In the genomic region with DNA sequence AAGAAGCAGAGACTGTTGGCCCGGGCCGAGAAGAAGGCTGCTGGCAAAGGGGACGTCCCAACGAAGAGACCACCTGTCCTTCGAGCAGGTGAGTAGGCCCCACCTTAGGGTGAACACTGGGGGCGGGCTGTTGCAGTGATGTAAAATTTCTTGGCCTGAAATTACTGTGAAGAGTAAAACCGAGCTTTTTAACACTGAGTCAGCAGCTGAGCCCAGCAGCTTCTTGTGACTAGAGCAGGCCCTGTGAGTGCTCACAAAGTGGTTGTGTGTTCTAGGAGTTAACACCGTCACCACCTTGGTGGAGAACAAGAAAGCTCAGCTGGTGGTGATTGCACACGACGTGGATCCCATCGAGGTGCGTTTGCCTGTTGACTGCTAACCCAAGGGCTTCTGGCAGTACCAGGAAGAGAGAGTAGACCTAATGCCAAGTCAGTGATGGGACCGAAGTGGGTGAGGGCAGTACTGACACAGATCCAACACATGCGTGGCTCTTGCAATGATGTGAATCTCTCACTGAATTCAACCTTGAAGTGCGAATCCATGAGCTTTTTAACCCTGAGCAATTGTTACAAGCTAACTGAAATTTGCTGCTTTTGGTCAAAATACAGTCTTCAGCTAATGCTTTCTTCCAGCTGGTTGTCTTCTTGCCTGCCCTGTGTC, we compare ENCODE assay signal across 10 cellular contexts. TPM values are rescaled to one million over a fixed set of nuclear protein-coding genes. Genes with fewer than 3 reads are reported as not detected.
DNase-seq lines count a peak whose midpoint lies in the region; FAIRE-seq and TF ChIP-seq lines count a peak whose summit lies in the region.
"Had no signal": no experiment of that assay in that cellular context is flagged by ENCODE, and none has a peak within 500 bp of the region (broad histone marks: within the 10 kb centered on the region; RNA-seq: fewer than 3 reads in every experiment).

No MANE protein-coding gene starts in this region.

- H2AFZ ChIP-seq in OCI-LY1 (ENCODE audit: low read length) (no peak overlapping the region), neuron (ENCODE audit: low read depth, low read length) (no peak overlapping the region)

- no peaks in the 10 kb centered on the region for H3K27me3 ChIP-seq in OCI-LY1 (ENCODE audit: insufficient read depth, low read length)
- H3K27me3 ChIP-seq in neuron (ENCODE audit: insufficient read depth, low read length), result no peaks in the 10 kb centered on the region

- H3K4me1 ChIP-seq in OCI-LY1 (ENCODE audit: insufficient read depth, low read length, severe bottlenecking), result peaks cover 40% of the 10 kb centered on the region
- H3K4me1 ChIP-seq in neuron (ENCODE audit: insufficient read depth, low read length), result peaks cover 23% of the 10 kb centered on the region

- H3K36me3 Mint-ChIP-seq in T-helper 1 cell treated with Interleukin-12 subunit alpha and Interleukin-12 subunit beta and Interleukin-4 antibody, amounts not matched to agents 30 μg/mL and 1 μg/mL, for 36 hours (ENCODE audit: low read depth), result peaks cover 54% of the 10 kb centered on the region
- peaks cover 29% of the 10 kb centered on the region for H3K36me3 Mint-ChIP-seq in chondrocyte (ENCODE audit: low read depth)

- peaks cover 25% of the 10 kb centered on the region for H3K4me1 Mint-ChIP-seq in T-helper 1 cell treated with Interleukin-12 subunit alpha and Interleukin-12 subunit beta and Interleukin-4 antibody, amounts not matched to agents 30 μg/mL and 1 μg/mL, for 36 hours (ENCODE audit: low read depth)
- H3K4me1 Mint-ChIP-seq in chondrocyte (ENCODE audit: low read depth), result peaks cover 45% of the 10 kb centered on the region

- H3F3A ChIP-seq in OCI-LY1 (ENCODE audit: insufficient read depth, low read length), result peaks cover 22% of the 10 kb centered on the region

- H3K4me3 ChIP-seq in OCI-LY1 (ENCODE audit: low read depth, low read length, poor library complexity, severe bottlenecking), result peak overlapping the region; percentile 98
- H3K4me3 ChIP-seq in neuron (ENCODE audit: low read length), result peak overlapping the region; percentile 5

- peak overlapping the region; percentile 100 for H3K4me2 ChIP-seq in OCI-LY1 (ENCODE audit: low read length)

- no peak for DNase-seq in T-helper 1 cell
- no peak for DNase-seq in chondrocyte (ENCODE audit: low spot score)
- DNase-seq in NCI-H345 treated with DMSO at 0.1 percent for 48 hours (lab: John Stamatoyannopoulos, UW; ENCODE audit: unreplicated experiment), result no peak
- no peak for DNase-seq in HTR-8/SVneo (ENCODE audit: insufficient read length, low spot score)
- DNase-seq in glomerular visceral epithelial cell (ENCODE audit: extremely low spot score), result no peak
- DNase-seq: NCI-H2081 treated with DMSO at 0.1 percent for 48 hours had no signal

- H3K4me3 Mint-ChIP-seq in T-helper 1 cell treated with Interleukin-12 subunit alpha and Interleukin-12 subunit beta and Interleukin-4 antibody, amounts not matched to agents 30 μg/mL and 1 μg/mL, for 36 hours, result peak overlapping the region; percentile 98
- H3K4me3 Mint-ChIP-seq in chondrocyte (ENCODE audit: unreplicated experiment), result peak overlapping the region; percentile 98

- TF ChIP-seq CTCF in OCI-LY1 (IDR thresholded peaks at IDR 0.05; ENCODE audit: low read length) (no peak), chondrocyte (IDR thresholded peaks at IDR 0.05) (no peak)

- H3K36me3 ChIP-seq in OCI-LY1 (ENCODE audit: insufficient read depth, low read length) (peaks cover 65% of the 10 kb centered on the region), neuron (ENCODE audit: insufficient read depth, low read length) (peaks cover 57% of the 10 kb centered on the region)

- H3K79me2 ChIP-seq in OCI-LY1 (ENCODE audit: insufficient read depth, low read length), result peaks cover 13% of the 10 kb centered on the region

- H3K9ac ChIP-seq in OCI-LY1 (ENCODE audit: low read length), result peak overlapping the region; percentile 100; the same call in 1 of the 2 replicates

- no peaks in the 10 kb centered on the region for H3K9me3 ChIP-seq in OCI-LY1 (ENCODE audit: low read length)
- H3K9me3 ChIP-seq in neuron (ENCODE audit: low read length), result no peaks in the 10 kb centered on the region

- H3K9me2 ChIP-seq in OCI-LY1 (ENCODE audit: low read depth, low read length), result no peaks in the 10 kb centered on the region

- H3K27me3 Mint-ChIP-seq in T-helper 1 cell treated with Interleukin-12 subunit alpha and Interleukin-12 subunit beta and Interleukin-4 antibody, amounts not matched to agents 30 μg/mL and 1 μg/mL, for 36 hours (ENCODE audit: low read depth), result no peaks in the 10 kb centered on the region
- H3K27me3 Mint-ChIP-seq in chondrocyte (ENCODE audit: low read depth), result no peaks in the 10 kb centered on the region

- H3K27ac Mint-ChIP-seq in T-helper 1 cell treated with Interleukin-12 subunit alpha and Interleukin-12 subunit beta and Interleukin-4 antibody, amounts not matched to agents 30 μg/mL and 1 μg/mL, for 36 hours, result peak overlapping the region; percentile 20
- peak overlapping the region; percentile 93 for H3K27ac Mint-ChIP-seq in chondrocyte (ENCODE audit: unreplicated experiment)

- peak overlapping the region; percentile 85 for H3K27ac ChIP-seq in OCI-LY1 (ENCODE audit: low read depth, low read length, poor library complexity, severe bottlenecking)

- no peaks in the 10 kb centered on the region for H4K20me1 ChIP-seq in OCI-LY1 (ENCODE audit: insufficient read depth, low read length)

- FAIRE-seq in HTR-8/SVneo (lab: Jason Lieb, UNC), result no peak
- FAIRE-seq: A204.1 had no signal

- H3K9me3 Mint-ChIP-seq in T-helper 1 cell treated with Interleukin-12 subunit alpha and Interleukin-12 subunit beta and Interleukin-4 antibody, amounts not matched to agents 30 μg/mL and 1 μg/mL, for 36 hours, result no peaks in the 10 kb centered on the region
- no peaks in the 10 kb centered on the region for H3K9me3 Mint-ChIP-seq in chondrocyte (ENCODE audit: low read depth)

RNA-seq across cellular contexts. Expression of a gene that starts 2.1 kb away (rescaled TPM):
- total RNA-seq in chondrocyte, result 1,095 to 1,183 TPM (median 1,126 TPM) in 3 replicates

RNA-seq across cellular contexts. Expression of a gene that starts 2.2 kb away (rescaled TPM):
- 24.6 to 27.8 TPM (median 26.0 TPM) in 3 replicates for total RNA-seq in chondrocyte

RNA-seq across cellular contexts. Expression of a gene that starts 6.2 kb away (rescaled TPM):
- total RNA-seq in chondrocyte, result 27.2 to 31.3 TPM (median 31.0 TPM) in 3 replicates

RNA-seq across cellular contexts. Expression of a gene that starts 6.3 kb away (rescaled TPM):
- total RNA-seq in chondrocyte, result 12.5 to 13.3 TPM (median 13.2 TPM) in 3 replicates

RNA-seq across cellular contexts. Expression of a gene that starts 14.1 kb away (rescaled TPM):
- 14.6 to 16.0 TPM (median 15.1 TPM) in 3 replicates for total RNA-seq in chondrocyte
